Comparison of ENCODE assay signal across 24 cellular contexts in the genomic region with DNA sequence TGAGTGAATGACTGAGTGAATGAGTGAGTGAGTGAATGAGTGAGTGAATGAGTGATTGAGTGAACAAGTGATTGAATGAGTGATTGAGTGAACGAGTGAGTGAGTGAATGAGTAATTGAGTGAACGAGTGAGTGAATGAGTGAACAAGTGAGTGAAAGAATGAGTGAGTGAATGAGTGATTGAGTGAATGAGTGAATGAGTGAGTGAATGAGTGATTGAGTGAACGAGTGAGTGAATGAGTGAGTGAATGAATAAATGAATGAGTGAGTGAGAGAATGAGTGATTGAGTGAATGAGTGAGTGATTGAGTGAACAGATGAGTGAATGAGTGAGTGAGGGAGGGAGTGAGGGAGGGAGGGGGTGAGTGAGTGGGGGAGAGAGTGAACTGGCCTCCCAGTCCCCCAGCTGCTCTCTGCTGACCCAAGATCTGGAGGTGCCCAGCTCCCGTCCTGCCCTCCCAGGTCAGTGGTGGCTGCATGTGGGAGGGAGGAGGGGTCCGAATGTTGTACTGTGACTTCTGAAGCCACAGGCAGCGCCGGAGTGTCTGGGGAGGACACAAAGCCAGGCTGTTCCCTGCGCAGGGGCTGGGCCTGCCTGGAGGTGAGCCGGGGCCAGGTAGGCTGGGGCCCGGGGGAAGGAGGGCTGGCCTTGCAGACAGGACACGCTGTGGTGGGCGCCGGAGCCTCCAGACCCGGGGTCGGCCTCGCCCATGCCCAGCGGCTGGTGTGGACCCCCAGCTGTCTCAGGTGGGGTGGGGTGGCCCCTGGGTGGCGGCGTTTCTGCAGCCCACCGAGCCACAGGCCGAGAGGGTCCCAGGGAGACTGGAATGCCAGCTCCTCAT. TPM values are rescaled to one million over a fixed set of nuclear protein-coding genes. Genes with fewer than 3 reads are reported as not detected.
DNase-seq lines count a peak whose midpoint lies in the region; ATAC-seq and TF ChIP-seq lines count a peak whose summit lies in the region.
"Had no signal": no experiment of that assay in that cellular context is flagged by ENCODE, and none has a peak within 500 bp of the region (broad histone marks: within the 10 kb centered on the region; RNA-seq: fewer than 3 reads in every experiment).

No MANE protein-coding gene starts in this region.

- no peaks in the 10 kb centered on the region for H3K36me3 Mint-ChIP-seq in activated CD8-positive, alpha-beta T cell treated with anti-CD3 and anti-CD28 coated beads, Interleukin-2, amount 10 ng/mL, durations not matched to agents 7 days and 5 days (ENCODE audit: low read depth)
- H3K36me3 Mint-ChIP-seq in activated T-helper 17 cell treated with anti-CD3 and anti-CD28 coated beads, Interleukin-2, amount 50 U/mL, for 72 hours (ENCODE audit: low read depth), result no peaks in the 10 kb centered on the region
- H3K36me3 Mint-ChIP-seq: T-cell had no signal

- peaks cover 12% of the 10 kb centered on the region for H3K4me1 Mint-ChIP-seq in activated CD8-positive, alpha-beta T cell treated with anti-CD3 and anti-CD28 coated beads, Interleukin-2, amount 10 ng/mL, durations not matched to agents 7 days and 5 days (ENCODE audit: low read depth)
- H3K4me1 Mint-ChIP-seq in activated T-helper 17 cell treated with anti-CD3 and anti-CD28 coated beads, Interleukin-2, amount 50 U/mL, for 72 hours, result no peaks in the 10 kb centered on the region

- H3K27me3 ChIP-seq in HCT116 (ENCODE audit: insufficient read depth, low read length) (no peaks in the 10 kb centered on the region), neutrophil (no peaks in the 10 kb centered on the region)
- H3K27me3 ChIP-seq: BLaER1 treated with 17β-estradiol and CSF1 and Interleukin-3, amounts not matched to agents 10 nM and 100 nM; heart right ventricle; uterus had no signal

- RAD21 ChIA-PET in HCT116 (lab: Charles Lee; ENCODE audit: low non-redundant PET in 1 of 2, low total read pairs in 2 of 2, uncharacterized antibody in 2 of 2, unreplicated experiment in 2 of 2), result no interaction called here

- peak; percentile 22 for DNase-seq in NCI-H748 (lab: John Stamatoyannopoulos, UW; ENCODE audit: unreplicated experiment)
- no peak for DNase-seq in NCI-H748 treated with DMSO at 0.1 percent for 48 hours (lab: John Stamatoyannopoulos, UW)
- no peak for DNase-seq in HCT116 (ENCODE audit: low read depth, low spot score)
- DNase-seq in activated CD8-positive, alpha-beta T cell treated with anti-CD3 and anti-CD28 coated beads, Interleukin-2, amount 10 ng/mL, durations not matched to agents 7 days and 5 days, result no peak
- no peak for DNase-seq in DMS153 (lab: John Stamatoyannopoulos, UW)
- DNase-seq: activated CD4-positive, alpha-beta T cell treated with anti-CD3 and anti-CD28 coated beads for 4 hours; GDM1; heart right ventricle; left ventricle myocardium superior; NCI-H1105; NCI-H2171; NCI-H524 treated with DMSO at 0.1 percent for 48 hours; SHP77; small intestine; stimulated activated CD4-positive, alpha-beta T cell treated with anti-CD3 and anti-CD28 coated beads, Interleukin-4, amount 100 ng/mL, for 1 hour; substantia nigra; T-cell; uterus had no signal

- TF ChIP-seq RAD21 in HCT116 (IDR thresholded peaks at IDR 0.05; ENCODE audit: low read depth), result no peak

- H3K9me3 ChIP-seq in HCT116 (ENCODE audit: control insufficient read depth in 1 of 2, insufficient read depth in 1 of 2, low read depth in 1 of 2, low read length in 2 of 2) (no peaks in the 10 kb centered on the region), neutrophil (no peaks in the 10 kb centered on the region)
- H3K9me3 ChIP-seq: heart right ventricle, uterus had no signal

- H3K4me3 ChIP-seq in HCT116 (replicated peaks in 1 of 2; ENCODE audit: low read depth in 1 of 2, low read length in 2 of 2), result no peak overlapping the region
- no peak overlapping the region for H3K4me3 ChIP-seq in neutrophil (ENCODE audit: low read depth in 1 of 2, low read length in 1 of 2)
- H3K4me3 ChIP-seq: BLaER1 treated with 17β-estradiol and CSF1 and Interleukin-3, amounts not matched to agents 10 nM and 100 nM; heart right ventricle; uterus had no signal

- CTCF ChIA-PET in HCT116 (lab: Charles Lee), result no interaction called here
- CTCF ChIA-PET in activated CD8-positive, alpha-beta T cell treated with anti-CD3 and anti-CD28 coated beads, Interleukin-2, amount 10 ng/mL, durations not matched to agents 7 days and 5 days (lab: Charles Lee), result no interaction called here

- no peak overlapping the region for H3K9ac ChIP-seq in HCT116 (ENCODE audit: low read length)
- H3K9ac ChIP-seq: BLaER1 treated with 17β-estradiol and CSF1 and Interleukin-3, amounts not matched to agents 10 nM and 100 nM had no signal

- H3K9me2 ChIP-seq in HCT116 (ENCODE audit: insufficient read depth), result no peaks in the 10 kb centered on the region

- TF ChIP-seq CTCF in HCT116 (IDR thresholded peaks at IDR 0.05 in 2 of 3, conservative IDR thresholded peaks at IDR 0.05 in 1 of 3; ENCODE audit: borderline replicate concordance in 1 of 3, insufficient read depth in 1 of 3, low read depth in 2 of 3, low read length in 2 of 3), result no peak
- TF ChIP-seq CTCF in neutrophil (IDR thresholded peaks at IDR 0.05), result no peak

- no peaks in the 10 kb centered on the region for H4K20me1 ChIP-seq in HCT116 (ENCODE audit: insufficient read depth)

- POLR2A ChIA-PET in HCT116 (lab: Charles Lee), result interaction anchor here (1.1 kb wide), 1 partner anchor 28 kb away, joined by 3 read pairs; no protein-coding TSS in a partner anchor
- POLR2A ChIA-PET in activated CD8-positive, alpha-beta T cell treated with anti-CD3 and anti-CD28 coated beads, Interleukin-2, amount 10 ng/mL, durations not matched to agents 7 days and 5 days (lab: Charles Lee), result no interaction called here

- intact Hi-C loops in HCT116 (cut with micrococcal nuclease), result no loop called here

- no peak overlapping the region for H2AFZ ChIP-seq in HCT116 (ENCODE audit: low read depth, low read length, poor library complexity, severe bottlenecking)

- H3K4me3 Mint-ChIP-seq in activated CD8-positive, alpha-beta T cell treated with anti-CD3 and anti-CD28 coated beads, Interleukin-2, amount 10 ng/mL, durations not matched to agents 7 days and 5 days, result no peak overlapping the region
- no peak overlapping the region for H3K4me3 Mint-ChIP-seq in activated T-helper 17 cell treated with anti-CD3 and anti-CD28 coated beads, Interleukin-2, amount 50 U/mL, for 72 hours
- H3K4me3 Mint-ChIP-seq: dendritic cell treated with granulocyte-macrophage colony-stimulating factor and Interleukin-4, amounts not matched to agents 40 ng/mL and 50 ng/mL, for 4 days; neural crest cell; T-cell had no signal

- no peak overlapping the region; the same call in 1 of the 2 replicates for H3K27ac ChIP-seq in HCT116 (ENCODE audit: low read depth, low read length)
- H3K27ac ChIP-seq in neutrophil, result peak overlapping the region; percentile 21
- H3K27ac ChIP-seq: heart right ventricle, uterus had no signal

- H3K9me3 Mint-ChIP-seq in activated CD8-positive, alpha-beta T cell treated with anti-CD3 and anti-CD28 coated beads, Interleukin-2, amount 10 ng/mL, durations not matched to agents 7 days and 5 days (ENCODE audit: insufficient read depth), result peaks cover 3% of the 10 kb centered on the region
- no peaks in the 10 kb centered on the region for H3K9me3 Mint-ChIP-seq in activated T-helper 17 cell treated with anti-CD3 and anti-CD28 coated beads, Interleukin-2, amount 50 U/mL, for 72 hours
- H3K9me3 Mint-ChIP-seq: dendritic cell treated with granulocyte-macrophage colony-stimulating factor and Interleukin-4, amounts not matched to agents 40 ng/mL and 50 ng/mL, for 4 days; neural crest cell had no signal

- ATAC-seq in HCT116 (peak; percentile 29), GM21576 (IDR thresholded peaks at IDR 0.05; ENCODE audit: unreplicated experiment) (no peak)
- peak; percentile 15 for ATAC-seq in activated CD8-positive, alpha-beta T cell treated with anti-CD3 and anti-CD28 coated beads, Interleukin-2, amount 10 ng/mL, durations not matched to agents 7 days and 5 days
- ATAC-seq in activated T-helper 17 cell treated with anti-CD3 and anti-CD28 coated beads, Interleukin-2, amount 50 U/mL, for 72 hours (replicated peaks), result no peak
- ATAC-seq: heart right ventricle, left ventricle myocardium superior had no signal

- H3K27ac Mint-ChIP-seq in activated CD8-positive, alpha-beta T cell treated with anti-CD3 and anti-CD28 coated beads, Interleukin-2, amount 10 ng/mL, durations not matched to agents 7 days and 5 days, result no peak overlapping the region
- no peak overlapping the region for H3K27ac Mint-ChIP-seq in activated T-helper 17 cell treated with anti-CD3 and anti-CD28 coated beads, Interleukin-2, amount 50 U/mL, for 72 hours
- H3K27ac Mint-ChIP-seq: dendritic cell treated with granulocyte-macrophage colony-stimulating factor and Interleukin-4, amounts not matched to agents 40 ng/mL and 50 ng/mL, for 4 days had no signal

- H3K27me3 Mint-ChIP-seq in activated CD8-positive, alpha-beta T cell treated with anti-CD3 and anti-CD28 coated beads, Interleukin-2, amount 10 ng/mL, durations not matched to agents 7 days and 5 days (ENCODE audit: low read depth), result no peaks in the 10 kb centered on the region
- H3K27me3 Mint-ChIP-seq in activated T-helper 17 cell treated with anti-CD3 and anti-CD28 coated beads, Interleukin-2, amount 50 U/mL, for 72 hours, result no peaks in the 10 kb centered on the region
- H3K27me3 Mint-ChIP-seq: T-cell had no signal

- no TSS peak for BruUV-seq in HCT116 (replicated peaks; lab: Mats Ljungman, UMichigan)

- no peak for TF ChIP-seq POLR2A in HCT116 (IDR thresholded peaks at IDR 0.05; ENCODE audit: borderline replicate concordance, extremely low read depth, insufficient read depth, insufficient read length)

- H3K79me2 ChIP-seq in HCT116 (ENCODE audit: insufficient read depth, low read length), result no peaks in the 10 kb centered on the region

- H3K4me2 ChIP-seq in HCT116 (ENCODE audit: low read length), result no peak overlapping the region

- H3K36me3 ChIP-seq in HCT116 (ENCODE audit: control insufficient read depth in 1 of 2, insufficient read depth in 2 of 2, low read length in 2 of 2) (no peaks in the 10 kb centered on the region), neutrophil (no peaks in the 10 kb centered on the region)
- H3K36me3 ChIP-seq: BLaER1 treated with 17β-estradiol and CSF1 and Interleukin-3, amounts not matched to agents 10 nM and 100 nM; heart right ventricle; uterus had no signal

- peaks cover 8 to 17% of the 10 kb centered on the region in 2 experiments for H3K4me1 ChIP-seq in HCT116 (ENCODE audit: control insufficient read depth in 1 of 2, insufficient read depth in 2 of 2, low read length in 2 of 2)
- peaks cover 5 to 11% of the 10 kb centered on the region in 2 experiments for H3K4me1 ChIP-seq in neutrophil (ENCODE audit: control insufficient read depth in 1 of 2, insufficient read depth in 1 of 2, low read depth in 1 of 2, low read length in 1 of 2)
- H3K4me1 ChIP-seq: uterus had no signal

RNA-seq across cellular contexts. Expression of a gene that starts 17.8 kb away (rescaled TPM):
- total RNA-seq in HCT116 (2021; ENCODE audit: unreplicated experiment), result 116 TPM
- polyA plus RNA-seq in HCT116 (2012), result 84.5 and 97.2 TPM in 2 replicates
- 10 to 100 TPM; 45.1 to 45.7 TPM for total RNA-seq in activated CD8-positive, alpha-beta T cell treated with anti-CD3 and anti-CD28 coated beads, Interleukin-2, amount 10 ng/mL, durations not matched to agents 7 days and 5 days
- total RNA-seq in activated T-helper 17 cell treated with anti-CD3 and anti-CD28 coated beads, Interleukin-2, amount 50 U/mL, for 72 hours, result 100 to 1,000 TPM in 1 of 2 donors, 10 to 100 TPM in 1; 94.8 to 235 TPM

RNA-seq across cellular contexts. Expression of a gene that starts 24.4 kb away (rescaled TPM):
- total RNA-seq in HCT116 (2021; ENCODE audit: unreplicated experiment), result 45.8 TPM
- polyA plus RNA-seq in HCT116 (2012), result 39.6 and 41.0 TPM in 2 replicates
- 10 to 100 TPM; 58.0 to 58.1 TPM for total RNA-seq in activated CD8-positive, alpha-beta T cell treated with anti-CD3 and anti-CD28 coated beads, Interleukin-2, amount 10 ng/mL, durations not matched to agents 7 days and 5 days
- total RNA-seq in activated T-helper 17 cell treated with anti-CD3 and anti-CD28 coated beads, Interleukin-2, amount 50 U/mL, for 72 hours, result 10 to 100 TPM; 22.7 to 38.6 TPM

RNA-seq across cellular contexts. Expression of a gene that starts 24.5 kb away (rescaled TPM):
- 16.6 TPM for total RNA-seq in HCT116 (2021; ENCODE audit: unreplicated experiment)
- polyA plus RNA-seq in HCT116 (2012), result 13.0 and 13.7 TPM in 2 replicates
- total RNA-seq in activated CD8-positive, alpha-beta T cell treated with anti-CD3 and anti-CD28 coated beads, Interleukin-2, amount 10 ng/mL, durations not matched to agents 7 days and 5 days, result 10 to 100 TPM; 16.3 to 17.4 TPM
- 10 to 100 TPM; 19.5 to 21.9 TPM for total RNA-seq in activated T-helper 17 cell treated with anti-CD3 and anti-CD28 coated beads, Interleukin-2, amount 50 U/mL, for 72 hours

Comparison
In these comparisons a context has a peak if more than half of its experiments do, and no peak if none do; other contexts are left out.
1. ATAC-seq: peak in HCT116 (single experiment) and activated CD8-positive, alpha-beta T cell treated with anti-CD3 and anti-CD28 coated beads, Interleukin-2, amount 10 ng/mL, durations not matched to agents 7 days and 5 days (single experiment); none in GM21576 (single experiment) and activated T-helper 17 cell treated with anti-CD3 and anti-CD28 coated beads, Interleukin-2, amount 50 U/mL, for 72 hours (single experiment).